In the genomic region with DNA sequence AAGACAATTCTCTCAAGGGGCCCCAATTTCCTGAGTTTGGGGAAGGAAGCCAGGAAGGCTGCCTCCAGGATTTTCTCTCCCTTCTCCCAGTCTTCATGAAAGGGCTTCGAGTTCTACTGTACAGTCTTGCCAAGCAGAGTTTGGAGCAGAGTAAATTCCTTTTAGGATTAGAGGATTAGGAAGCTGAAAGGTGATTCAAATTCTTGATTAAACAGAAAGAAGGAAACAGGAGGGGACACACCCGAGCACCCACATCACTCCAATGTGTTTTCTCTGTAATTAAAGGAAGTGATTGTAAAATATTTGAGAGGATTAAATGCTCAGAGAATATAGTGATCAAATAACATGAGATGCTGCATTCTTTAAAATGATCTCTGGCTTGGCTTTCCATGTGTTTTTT, we compare ENCODE assay signal across 19 cellular contexts.
DNase-seq lines count a peak whose midpoint lies in the region; ATAC-seq, FAIRE-seq and TF ChIP-seq lines count a peak whose summit lies in the region.
"Had no signal": no experiment of that assay in that cellular context is flagged by ENCODE, and none has a peak within 500 bp of the region (broad histone marks: within the 10 kb centered on the region; RNA-seq: fewer than 3 reads in every experiment).

No MANE protein-coding gene starts in this region.

- no peak overlapping the region for H3K27ac Mint-ChIP-seq in neural progenitor cell
- H3K27ac Mint-ChIP-seq: CD8-positive, alpha-beta memory T cell had no signal

- peaks cover 2% of the 10 kb centered on the region for H3K9me3 Mint-ChIP-seq in neural progenitor cell
- H3K9me3 Mint-ChIP-seq: CD8-positive, alpha-beta memory T cell had no signal

- peak overlapping the region; percentile 55 for H3K4me2 ChIP-seq in neural progenitor cell
- H3K4me2 ChIP-seq: KMS-11 had no signal

- in situ Hi-C loops in HAP-1 (cut with MboI; ENCODE audit: low sequenced_read_pairs) = no loop called here

- no peak overlapping the region for H3K4me3 Mint-ChIP-seq in neural progenitor cell
- H3K4me3 Mint-ChIP-seq: CD8-positive, alpha-beta memory T cell had no signal

- DNase-seq in HAP-1 (ENCODE audit: low spot score in 2 of 2) (peak; percentile 9 to 67), NCI-H69 (lab: John Stamatoyannopoulos, UW) (peak; percentile 61), bronchial epithelial cell (ENCODE audit: low read depth) (peak; percentile 33), neural progenitor cell (ENCODE audit: low spot score) (peak; percentile 63), ascending aorta (ENCODE audit: low spot score in 2 of 2) (no peak), SKM-1 (lab: John Stamatoyannopoulos, UW; ENCODE audit: unreplicated experiment) (no peak)
- no peak for DNase-seq in stimulated activated naive CD8-positive, alpha-beta T cell treated with anti-CD3 and anti-CD28 coated beads, Interleukin-15, Interleukin-2, amounts not matched to agents 100 U/mL and 50 U/mL, for 24 hours
- DNase-seq: C1 segment of cervical spinal cord; CD8-positive, alpha-beta memory T cell; DMS79; MV-4-11; NCI-H1417 treated with DMSO at 0.1 percent for 48 hours; NCI-H187 treated with DMSO at 0.1 percent for 48 hours; NCI-H2171 treated with DMSO at 0.1 percent for 48 hours; NCI-H446; Peyer's patch; SW 1271 had no signal

- no peak overlapping the region for H3K9ac ChIP-seq in neural progenitor cell
- H3K9ac ChIP-seq: KMS-11 had no signal

- H3K9me3 ChIP-seq in HAP-1 (no peaks in the 10 kb centered on the region), neural progenitor cell (ENCODE audit: low read depth) (no peaks in the 10 kb centered on the region), ascending aorta (no peaks in the 10 kb centered on the region)
- H3K9me3 ChIP-seq: Peyer's patch had no signal

- H3K27ac ChIP-seq in neural progenitor cell (peak overlapping the region; percentile 87), ascending aorta (no peak overlapping the region)
- H3K27ac ChIP-seq: KMS-11, Peyer's patch had no signal

- H3K4me1 ChIP-seq in HAP-1 (peaks cover 9% of the 10 kb centered on the region), neural progenitor cell (peaks cover 28% of the 10 kb centered on the region), ascending aorta (no peaks in the 10 kb centered on the region)
- H3K4me1 ChIP-seq: Peyer's patch had no signal

- no peak for FAIRE-seq in bronchial epithelial cell (lab: Jason Lieb, UNC)
- FAIRE-seq: GM12892 had no signal

- H3K4me1 Mint-ChIP-seq in neural progenitor cell = peaks cover 30% of the 10 kb centered on the region

- H3K36me3 Mint-ChIP-seq in neural progenitor cell = peaks cover 7% of the 10 kb centered on the region
- H3K36me3 Mint-ChIP-seq: CD8-positive, alpha-beta memory T cell had no signal

- no peak overlapping the region for H3K4me3 ChIP-seq in HAP-1
- H3K4me3 ChIP-seq in bronchial epithelial cell (ENCODE audit: low read depth, low read length) = no peak overlapping the region
- no peak overlapping the region for H3K4me3 ChIP-seq in neural progenitor cell
- H3K4me3 ChIP-seq in ascending aorta = no peak overlapping the region
- H3K4me3 ChIP-seq: Peyer's patch had no signal

- H4K20me1 ChIP-seq in neural progenitor cell (ENCODE audit: low read depth) = no peaks in the 10 kb centered on the region

- no peaks in the 10 kb centered on the region for H3K36me3 ChIP-seq in HAP-1 (replicated peaks)
- no peaks in the 10 kb centered on the region for H3K36me3 ChIP-seq in bronchial epithelial cell (ENCODE audit: control insufficient read depth, insufficient read depth, low read length)
- no peaks in the 10 kb centered on the region for H3K36me3 ChIP-seq in neural progenitor cell
- H3K36me3 ChIP-seq in ascending aorta = no peaks in the 10 kb centered on the region
- H3K36me3 ChIP-seq: Peyer's patch had no signal

- no peaks in the 10 kb centered on the region for H3K27me3 Mint-ChIP-seq in neural progenitor cell (ENCODE audit: insufficient read depth, low read depth)

- TF ChIP-seq CTCF in bronchial epithelial cell (IDR thresholded peaks at IDR 0.05; ENCODE audit: insufficient read depth, low read length, severe bottlenecking) (no peak), neural progenitor cell (IDR thresholded peaks at IDR 0.05) (no peak), ascending aorta (IDR thresholded peaks at IDR 0.05) (no peak)

- intact Hi-C loops in ascending aorta (cut with DNase I) = loop anchor here (10.0 kb wide), 2 partner anchors 214 to 764 kb away; a partner anchor contains a TSS

- no peak overlapping the region for H2AFZ ChIP-seq in neural progenitor cell (replicated peaks)

- H3K27me3 ChIP-seq in HAP-1 (ENCODE audit: low read depth) (no peaks in the 10 kb centered on the region), bronchial epithelial cell (ENCODE audit: control insufficient read depth, insufficient read depth, low read length) (no peaks in the 10 kb centered on the region), neural progenitor cell (no peaks in the 10 kb centered on the region), ascending aorta (no peaks in the 10 kb centered on the region)
- H3K27me3 ChIP-seq: Peyer's patch had no signal

- ATAC-seq in stimulated activated naive CD8-positive, alpha-beta T cell treated with anti-CD3 and anti-CD28 coated beads, Interleukin-15, Interleukin-2, amounts not matched to agents 100 U/mL and 50 U/mL, for 24 hours = no peak

- H3K79me2 ChIP-seq in neural progenitor cell (ENCODE audit: low read depth) = no peaks in the 10 kb centered on the region

- H3F3A ChIP-seq in neural progenitor cell (ENCODE audit: low read depth) = peaks cover 13% of the 10 kb centered on the region

Comparison
In these comparisons a context has a peak if more than half of its experiments do, and no peak if none do; other contexts are left out.
1. DNase-seq: peak in HAP-1 (2 of 2), NCI-H69 (single experiment), bronchial epithelial cell (single experiment) and neural progenitor cell (single experiment); none in stimulated activated naive CD8-positive, alpha-beta T cell treated with anti-CD3 and anti-CD28 coated beads, Interleukin-15, Interleukin-2, amounts not matched to agents 100 U/mL and 50 U/mL, for 24 hours (single experiment), ascending aorta (0 of 2) and SKM-1 (single experiment).